In genomic region chr7:117870405-117870905, GRCh38 we compare ENCODE assay signal across 23 cellular contexts. TPM values are rescaled to one million over a fixed set of nuclear protein-coding genes. Genes with fewer than 3 reads are reported as not detected.
A peak's percentile ranks its signal among the peaks of the same experiment; 100 is the strongest.
DNase-seq lines count a peak whose midpoint lies in the region; ATAC-seq and TF ChIP-seq lines count a peak whose summit lies in the region.
"Had no signal": no experiment of that assay in that cellular context is flagged by ENCODE, and none has a peak within 500 bp of the region (broad histone marks: within the 10 kb centered on the region; RNA-seq: fewer than 3 reads in every experiment).

No MANE protein-coding gene starts in this region.

- 69 to 88% (median 79%) methylated on average over 5 of the region's 5 CpGs for WGBS in ovary, 3 donors

- H3K9ac ChIP-seq in fibroblast of lung (ENCODE audit: insufficient read depth, low read length): no peak overlapping the region
- H3K9ac ChIP-seq: BLaER1 had no signal

- no peaks in the 10 kb centered on the region for H3K36me3 ChIP-seq in cardiac muscle cell
- no peaks in the 10 kb centered on the region for H3K36me3 ChIP-seq in fibroblast of lung (ENCODE audit: control insufficient read depth, insufficient read depth, low read length)
- H3K36me3 ChIP-seq in ovary: no peaks in the 10 kb centered on the region
- H3K36me3 ChIP-seq: BLaER1 had no signal

- no peaks in the 10 kb centered on the region for H3K36me3 Mint-ChIP-seq in stimulated activated effector memory CD8-positive, alpha-beta T cell treated with anti-CD3 and anti-CD28 coated beads, Interleukin-12 subunit alpha, Interleukin-12 subunit beta, amount 100 ng/mL, for 72 hours

- H3K9me3 ChIP-seq in cardiac muscle cell (ENCODE audit: low read depth) (no peaks in the 10 kb centered on the region), fibroblast of lung (ENCODE audit: control insufficient read depth, insufficient read depth, low read depth, low read length) (no peaks in the 10 kb centered on the region), ovary (no peaks in the 10 kb centered on the region)

- peak overlapping the region; percentile 33 for H3K27ac ChIP-seq in cardiac muscle cell
- no peak overlapping the region for H3K27ac ChIP-seq in fibroblast of lung (ENCODE audit: insufficient read depth, low read length)
- no peak overlapping the region for H3K27ac ChIP-seq in ovary
- H3K27ac ChIP-seq: 22Rv1, BLaER1, RWPE1 had no signal

- no peaks in the 10 kb centered on the region for H3K9me3 Mint-ChIP-seq in stimulated activated effector memory CD8-positive, alpha-beta T cell treated with anti-CD3 and anti-CD28 coated beads, Interleukin-12 subunit alpha, Interleukin-12 subunit beta, amount 100 ng/mL, for 72 hours

- no peak for ATAC-seq in left ventricle myocardium superior
- no peak for ATAC-seq in stimulated activated effector memory CD8-positive, alpha-beta T cell treated with anti-CD3 and anti-CD28 coated beads, Interleukin-12 subunit alpha, Interleukin-12 subunit beta, amount 100 ng/mL, for 72 hours
- ATAC-seq: GM12878, PC-3 had no signal

- DNase-seq in cardiac muscle cell (ENCODE audit: low read depth in 1 of 2, low spot score in 1 of 2): no peak
- no peak for DNase-seq in left ventricle myocardium superior
- no peak for DNase-seq in fibroblast of lung (ENCODE audit: low read depth in 2 of 2)
- no peak for DNase-seq in ovary
- no peak for DNase-seq in midbrain (lab: John Stamatoyannopoulos, UW)
- no peak for DNase-seq in SW 1271 (lab: John Stamatoyannopoulos, UW)
- DNase-seq in stimulated activated effector memory CD8-positive, alpha-beta T cell treated with anti-CD3 and anti-CD28 coated beads, Interleukin-12 subunit alpha, Interleukin-12 subunit beta, amount 100 ng/mL, for 72 hours (ENCODE audit: low spot score in 2 of 2): no peak
- DNase-seq in T-helper 2 cell: no peak
- DNase-seq: CD8-positive, alpha-beta memory T cell; DND-41; GDM1; HCEC 1CT; KBM-7; MV-4-11; NCI-H1417; NCI-H187 treated with DMSO at 0.1 percent for 48 hours; NCI-H446; NCI-H774; PC-3 had no signal

- intact Hi-C loops in left ventricle myocardium superior (cut with micrococcal nuclease): no loop called here
- intact Hi-C loops in ovary (cut with DNase I): no loop called here

- no peak overlapping the region for H3K4me3 Mint-ChIP-seq in stimulated activated effector memory CD8-positive, alpha-beta T cell treated with anti-CD3 and anti-CD28 coated beads, Interleukin-12 subunit alpha, Interleukin-12 subunit beta, amount 100 ng/mL, for 72 hours
- H3K4me3 Mint-ChIP-seq: CD8-positive, alpha-beta memory T cell had no signal

- H3K4me2 ChIP-seq in fibroblast of lung (ENCODE audit: extremely low read depth, insufficient read depth, low read length): peak overlapping the region; percentile 89
- H3K4me2 ChIP-seq: BLaER1 had no signal

- H3K4me3 ChIP-seq in cardiac muscle cell (peak overlapping the region; percentile 93), fibroblast of lung (replicated peaks in 1 of 4; ENCODE audit: control extremely low read depth in 1 of 4, insufficient read depth in 1 of 4, low read depth in 3 of 4, low read length in 4 of 4) (peak overlapping the region; percentile 30 to 88 (median 61)), ovary (peak overlapping the region; percentile 66)
- H3K4me3 ChIP-seq: BLaER1, GM12878 had no signal

- H2AFZ ChIP-seq in fibroblast of lung (ENCODE audit: low read length): no peak overlapping the region

- no peak for TF ChIP-seq EP300 in ovary (IDR thresholded peaks at IDR 0.05)

- no peaks in the 10 kb centered on the region for H4K20me1 ChIP-seq in fibroblast of lung (ENCODE audit: control insufficient read depth, extremely low read depth, insufficient read depth, low read length)
- H4K20me1 ChIP-seq: BLaER1 had no signal

- peaks cover 67% of the 10 kb centered on the region for H3K79me2 ChIP-seq in fibroblast of lung (ENCODE audit: control insufficient read depth, insufficient read depth, low read length)

- TF ChIP-seq CTCF in cardiac muscle cell (IDR thresholded peaks at IDR 0.05; ENCODE audit: low read depth, low read length) (no peak), fibroblast of lung (conservative IDR thresholded peaks at IDR 0.05 in 1 of 2, IDR thresholded peaks at IDR 0.05 in 1 of 2; ENCODE audit: low read depth in 1 of 2, low read length in 2 of 2) (no peak), ovary (IDR thresholded peaks at IDR 0.05) (peak in 1 of 3 donors; percentile 12)

- no peak overlapping the region for H3K27ac Mint-ChIP-seq in stimulated activated effector memory CD8-positive, alpha-beta T cell treated with anti-CD3 and anti-CD28 coated beads, Interleukin-12 subunit alpha, Interleukin-12 subunit beta, amount 100 ng/mL, for 72 hours
- H3K27ac Mint-ChIP-seq: CD8-positive, alpha-beta memory T cell had no signal

- no peak for TF ChIP-seq POLR2A in ovary (IDR thresholded peaks at IDR 0.05)

- no peaks in the 10 kb centered on the region for H3K27me3 ChIP-seq in cardiac muscle cell
- no peaks in the 10 kb centered on the region for H3K27me3 ChIP-seq in fibroblast of lung (ENCODE audit: control insufficient read depth, insufficient read depth, low read length)
- H3K27me3 ChIP-seq in ovary: no peaks in the 10 kb centered on the region
- H3K27me3 ChIP-seq: BLaER1 had no signal

- peaks cover 38% of the 10 kb centered on the region for H3K4me1 ChIP-seq in cardiac muscle cell (ENCODE audit: low read depth)
- H3K4me1 ChIP-seq in fibroblast of lung (ENCODE audit: control insufficient read depth, extremely low read depth, insufficient read depth, low read length): peaks cover 8% of the 10 kb centered on the region
- peaks cover 3% of the 10 kb centered on the region for H3K4me1 ChIP-seq in ovary (ENCODE audit: insufficient read depth)
- H3K4me1 ChIP-seq: BLaER1 had no signal

- H3K4me1 Mint-ChIP-seq in stimulated activated effector memory CD8-positive, alpha-beta T cell treated with anti-CD3 and anti-CD28 coated beads, Interleukin-12 subunit alpha, Interleukin-12 subunit beta, amount 100 ng/mL, for 72 hours: peaks cover 5% of the 10 kb centered on the region

RNA-seq across cellular contexts. Expression of gene CTTNBP2, which starts 2.8 kb away (rescaled TPM):
- total RNA-seq in cardiac muscle cell (21.8 and 51.2 TPM in 2 replicates), left ventricle myocardium superior (0.77 TPM), fibroblast of lung (4.4 and 8.3 TPM in 2 replicates), ovary (10 to 100 TPM in 5 of 7 donors, 1 to 10 TPM in 2; 7.8 to 18.4 (median 10.7) TPM)
- polyA plus RNA-seq in cardiac muscle cell (30.0 and 33.5 TPM in 2 replicates), fibroblast of lung (12.0 and 15.7 TPM in 2 replicates), ovary (1 to 10 TPM; 2.6 to 6.7 TPM)
- polyA plus RNA-seq in fibroblast of lung (2012): 6.7 and 8.1 TPM in 2 replicates
- 8.6 and 31.6 TPM in 2 replicates for polyA minus RNA-seq in fibroblast of lung (ENCODE audit: low replicate concordance)
- total RNA-seq: CD8-positive, alpha-beta memory T cell; GM12878 had no signal
- polyA plus RNA-seq: CD8-positive, alpha-beta memory T cell had no signal
